In genomic region chr14:19439219-19439618, GRCh38 we compare ENCODE assay signal across 8 cellular contexts.
A peak's percentile ranks its signal among the peaks of the same experiment; 100 is the strongest.
DNase-seq lines count a peak whose midpoint lies in the region; ATAC-seq and TF ChIP-seq lines count a peak whose summit lies in the region.
"Not testable (repeated sequence)": the region's sequence is repeated elsewhere in the genome, so short reads cannot be mapped to it uniquely, and the experiment has no call there.

No MANE protein-coding gene starts in this region.

- DNase-seq in stimulated activated naive B cell treated with anti-CD40 and anti-IgM and Interleukin-4, amounts not matched to agents 10 μg/mL and 1 μg/mL and 100 μg/mL, for 72 hours = not testable (repeated sequence)

- H3K36me3 Mint-ChIP-seq in stimulated activated naive B cell treated with anti-CD40 and anti-IgM and Interleukin-4, amounts not matched to agents 10 μg/mL and 1 μg/mL and 100 μg/mL, for 72 hours = not testable (repeated sequence)

- not testable (repeated sequence) for H3K27me3 Mint-ChIP-seq in stimulated activated naive B cell treated with anti-CD40 and anti-IgM and Interleukin-4, amounts not matched to agents 10 μg/mL and 1 μg/mL and 100 μg/mL, for 72 hours

- H3K4me1 Mint-ChIP-seq in stimulated activated naive B cell treated with anti-CD40 and anti-IgM and Interleukin-4, amounts not matched to agents 10 μg/mL and 1 μg/mL and 100 μg/mL, for 72 hours = not testable (repeated sequence)

- TF ChIP-seq POLR2A in GM18505 (IDR thresholded peaks at IDR 0.05; ENCODE audit: borderline replicate concordance, extremely low read depth, insufficient read depth, insufficient read length) = not testable (repeated sequence)

- not testable (repeated sequence) for H3K9me3 Mint-ChIP-seq in stimulated activated naive B cell treated with anti-CD40 and anti-IgM and Interleukin-4, amounts not matched to agents 10 μg/mL and 1 μg/mL and 100 μg/mL, for 72 hours

- H3K27ac Mint-ChIP-seq in stimulated activated naive B cell treated with anti-CD40 and anti-IgM and Interleukin-4, amounts not matched to agents 10 μg/mL and 1 μg/mL and 100 μg/mL, for 72 hours = not testable (repeated sequence)

- not testable (repeated sequence) for H3K4me3 Mint-ChIP-seq in stimulated activated naive B cell treated with anti-CD40 and anti-IgM and Interleukin-4, amounts not matched to agents 10 μg/mL and 1 μg/mL and 100 μg/mL, for 72 hours

- peak; percentile 46 for ATAC-seq in GM18505 (IDR thresholded peaks at IDR 0.05; ENCODE audit: unreplicated experiment)
- peak; percentile 85 for ATAC-seq in GM18867 (IDR thresholded peaks at IDR 0.05; ENCODE audit: unreplicated experiment)
- ATAC-seq in GM19438 (IDR thresholded peaks at IDR 0.05; ENCODE audit: low read depth, unreplicated experiment) = peak; percentile 66
- peak; percentile 50 for ATAC-seq in GM21526 (IDR thresholded peaks at IDR 0.05; ENCODE audit: low FRiP score, unreplicated experiment)
- peak; percentile 69 for ATAC-seq in HG02642 (IDR thresholded peaks at IDR 0.05; ENCODE audit: poor library complexity, unreplicated experiment)
- ATAC-seq in HG03175 (IDR thresholded peaks at IDR 0.05; ENCODE audit: unreplicated experiment) = peak; percentile 76
- ATAC-seq in HG03460 (IDR thresholded peaks at IDR 0.05; ENCODE audit: unreplicated experiment) = peak; percentile 53
- peak; percentile 46 to 80 for ATAC-seq in stimulated activated naive B cell treated with anti-CD40 and anti-IgM and Interleukin-4, amounts not matched to agents 10 μg/mL and 1 μg/mL and 100 μg/mL, for 72 hours (replicated peaks)
